ENCODE assay signal across 4 cellular contexts in the genomic region with DNA sequence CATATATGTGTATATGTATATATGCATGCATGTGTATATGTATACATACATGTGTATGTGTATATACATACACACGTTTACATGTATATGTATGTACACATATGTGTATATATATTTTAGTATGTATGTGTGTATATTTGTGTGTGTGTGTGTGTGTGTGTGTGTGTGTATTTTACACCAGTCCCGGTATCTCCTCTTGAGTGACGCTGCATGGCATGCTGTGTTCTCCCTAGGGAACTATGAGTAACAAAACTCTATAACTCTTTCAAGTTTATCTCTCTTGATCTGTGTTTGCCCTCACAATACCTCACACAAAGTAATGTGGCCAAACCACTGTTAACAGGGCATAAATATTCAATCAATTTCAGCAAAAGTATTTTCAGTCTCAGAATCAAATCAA. TPM values are rescaled to one million over a fixed set of nuclear protein-coding genes. Genes with fewer than 3 reads are reported as not detected.
"Had no signal": no experiment of that assay in that cellular context is flagged by ENCODE, and none has a peak within 500 bp of the region (broad histone marks: within the 10 kb centered on the region; RNA-seq: fewer than 3 reads in every experiment).

No MANE protein-coding gene starts in this region.

RNA-seq across cellular contexts. Expression of gene GRM5, which starts 19.2 kb away (rescaled TPM):
- total RNA-seq: HepG2, HT-29, K562 had no signal
- polyA plus RNA-seq: HepG2, IgD-negative memory B cell, K562 had no signal
